ENCODE assay signal across 14 cellular contexts in the genomic region with DNA sequence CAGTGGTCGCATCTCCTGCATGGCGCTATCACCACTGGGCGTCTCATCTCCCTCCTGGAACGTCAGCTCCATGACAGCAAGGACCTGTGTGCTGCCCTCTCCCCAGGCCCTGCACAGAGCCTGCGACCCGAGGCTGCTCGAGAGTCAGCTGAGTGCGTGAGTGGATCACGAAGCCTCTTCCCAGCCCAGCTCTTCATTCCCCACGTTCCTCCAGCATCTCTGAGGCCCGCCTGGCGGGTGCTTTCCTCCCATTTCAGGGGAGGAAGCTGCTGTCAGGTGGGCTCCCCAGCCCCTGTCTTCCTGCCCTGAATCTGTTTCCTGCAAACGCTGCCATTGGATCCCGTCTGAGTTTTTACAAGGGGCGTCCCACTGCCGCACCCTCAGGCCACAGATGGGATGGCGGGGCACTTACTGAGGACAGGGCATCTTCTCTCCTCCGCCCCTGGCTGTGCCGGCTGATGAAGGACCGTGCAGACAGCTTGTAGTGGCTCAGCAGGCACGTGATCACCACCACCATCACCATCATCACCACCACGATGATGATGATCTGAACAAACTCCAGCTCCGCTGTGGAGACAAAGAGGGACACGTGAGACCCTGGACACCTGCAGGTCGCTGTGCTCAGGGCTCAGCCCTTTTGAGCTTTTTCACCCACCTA. TPM values are rescaled to one million over a fixed set of nuclear protein-coding genes. Genes with fewer than 3 reads are reported as not detected.
A peak's percentile ranks its signal among the peaks of the same experiment; 100 is the strongest.
DNase-seq lines count a peak whose midpoint lies in the region; ATAC-seq, FAIRE-seq and TF ChIP-seq lines count a peak whose summit lies in the region.
"Had no signal": no experiment of that assay in that cellular context is flagged by ENCODE, and none has a peak within 500 bp of the region (broad histone marks: within the 10 kb centered on the region; RNA-seq: fewer than 3 reads in every experiment).

No MANE protein-coding gene starts in this region.

- peaks cover 0 to 6% of the 10 kb centered on the region in 2 donors for H3K9me3 Mint-ChIP-seq in stimulated activated naive CD8-positive, alpha-beta T cell treated with anti-CD3 and anti-CD28 coated beads, Interleukin-15, amount 100 ng/mL, for 72 hours

- 7% methylated on average over 22 of the region's 25 CpGs for WGBS in HepG2 (ENCODE audit: low lambda C conversion rate)

- H3K36me3 ChIP-seq in HepG2 (replicated peaks in 1 of 2; ENCODE audit: control insufficient read depth in 1 of 2, insufficient read depth in 2 of 2, low read length in 2 of 2) (no peaks in the 10 kb centered on the region), thoracic aorta (peaks cover 32% of the 10 kb centered on the region)

- H3K4me1 ChIP-seq in HepG2 (ENCODE audit: insufficient read depth, low read length) (peaks cover 13% of the 10 kb centered on the region), thoracic aorta (ENCODE audit: control insufficient read depth in 1 of 2, low read depth in 2 of 2) (peaks cover 16 to 90% of the 10 kb centered on the region in 2 donors)

- H3K79me2 ChIP-seq in HepG2 (ENCODE audit: insufficient read depth, low read length), result no peaks in the 10 kb centered on the region

- POLR2A ChIA-PET in HepG2 (lab: Yijun Ruan, JAX), result no interaction called here

- ATAC-seq in HepG2 (no peak), thoracic aorta (ENCODE audit: insufficient number of reproducible peaks, low FRiP score, low read depth) (no peak)
- ATAC-seq in stimulated activated naive CD8-positive, alpha-beta T cell treated with anti-CD3 and anti-CD28 coated beads, Interleukin-15, amount 100 ng/mL, for 72 hours, result no peak
- ATAC-seq: left colon, psoas muscle had no signal

- CTCF ChIA-PET in HepG2 (lab: Yijun Ruan, JAX; ENCODE audit: low intra/inter-chr PET ratio, low total read pairs), result interaction anchor here (1.8 kb wide), 1 partner anchor 551 kb away, joined by 5 read pairs; no protein-coding TSS in a partner anchor

- no peak for TF ChIP-seq EP300 in HepG2 (IDR thresholded peaks at IDR 0.05; ENCODE audit: low read depth in 2 of 2, low read length in 2 of 2)
- no peak for TF ChIP-seq EP300 in HepG2 (CRISPR knock-in tag; IDR thresholded peaks at IDR 0.05; ENCODE audit: borderline replicate concordance)

- no peak for TF ChIP-seq RAD21 in HepG2 (CRISPR knock-in tag; IDR thresholded peaks at IDR 0.05)

- H3K27ac Mint-ChIP-seq in stimulated activated naive CD8-positive, alpha-beta T cell treated with anti-CD3 and anti-CD28 coated beads, Interleukin-15, amount 100 ng/mL, for 72 hours, result no peak overlapping the region

- no peak overlapping the region for H3K4me2 ChIP-seq in HepG2 (ENCODE audit: low read depth, low read length)

- no peak overlapping the region for H2AFZ ChIP-seq in HepG2 (ENCODE audit: low read length)

- no peak overlapping the region for H3K4me3 ChIP-seq in HepG2 (replicated peaks in 1 of 3; ENCODE audit: insufficient read depth in 1 of 3, low read depth in 2 of 3, low read length in 3 of 3)
- no peak overlapping the region for H3K4me3 ChIP-seq in thoracic aorta
- H3K4me3 ChIP-seq: psoas muscle had no signal

- DNase-seq in activated T-cell treated with anti-CD3 and anti-CD28 coated beads, Interleukin-2, amount 50 U/mL, for 1 hour, result peak; percentile 16
- DNase-seq in activated T-cell treated with anti-CD3 and anti-CD28 coated beads for 4 hours, result no peak
- peak; percentile 39 for DNase-seq in activated CD8-positive, alpha-beta memory T cell treated with anti-CD3 and anti-CD28 coated beads, Interleukin-2, amount 50 U/mL, for 48 hours
- no peak for DNase-seq in HepG2 (ENCODE audit: low spot score)
- peak; percentile 3 for DNase-seq in thoracic aorta (ENCODE audit: low spot score)
- no peak for DNase-seq in stimulated activated naive CD8-positive, alpha-beta T cell treated with anti-CD3 and anti-CD28 coated beads, Interleukin-15, amount 100 ng/mL, for 72 hours
- no peak for DNase-seq in NCI-H2081 (lab: John Stamatoyannopoulos, UW)
- DNase-seq in NCI-H526 (lab: John Stamatoyannopoulos, UW), result no peak
- DNase-seq: dermis blood vessel endothelial cell, foreskin melanocyte, substantia nigra had no signal

- in situ Hi-C loops in HepG2 (cut with HindIII; ENCODE audit: extremely low pct_ligation_motif_present, low pct_unique_long_range_greater_than_20kb), result loop anchor here (5.0 kb wide), 1 partner anchor 428 kb away; no protein-coding TSS in a partner anchor

- BruUV-seq in HepG2 (replicated peaks; lab: Mats Ljungman, UMichigan), result no TSS peak

- H4K20me1 ChIP-seq in HepG2 (ENCODE audit: insufficient read depth, low read length), result no peaks in the 10 kb centered on the region; the same call in 1 of the 2 replicates

- H3K27me3 ChIP-seq in HepG2 (ENCODE audit: control insufficient read depth in 1 of 2, insufficient read depth in 2 of 2, low read length in 2 of 2) (peaks cover 30 to 99% of the 10 kb centered on the region in 2 experiments), thoracic aorta (replicated peaks; ENCODE audit: insufficient read depth) (no peaks in the 10 kb centered on the region)

- no peak overlapping the region for H3K9ac ChIP-seq in HepG2 (ENCODE audit: insufficient read depth, low read depth, low read length)

- no peak for FAIRE-seq in HepG2 (lab: Jason Lieb, UNC)

- no peak for TF ChIP-seq POLR2A in HepG2 (IDR thresholded peaks at IDR 0.05; ENCODE audit: insufficient read depth in 1 of 2, low read depth in 2 of 2, low read length in 2 of 2)

- no peak overlapping the region for H3K27ac ChIP-seq in HepG2 (ENCODE audit: extremely low read length, insufficient read depth, low read length)
- H3K27ac ChIP-seq in thoracic aorta, result peak overlapping the region in 1 of 2 donors; percentile 19
- H3K27ac ChIP-seq: psoas muscle had no signal

- TF ChIP-seq CTCF in HepG2 (CRISPR knock-in tag; IDR thresholded peaks at IDR 0.05) (no peak), thoracic aorta (IDR thresholded peaks at IDR 0.05) (no peak)

- H3K4me3 Mint-ChIP-seq in stimulated activated naive CD8-positive, alpha-beta T cell treated with anti-CD3 and anti-CD28 coated beads, Interleukin-15, amount 100 ng/mL, for 72 hours, result peak overlapping the region in 1 of 2 donors; percentile 47

- H3K4me1 Mint-ChIP-seq in stimulated activated naive CD8-positive, alpha-beta T cell treated with anti-CD3 and anti-CD28 coated beads, Interleukin-15, amount 100 ng/mL, for 72 hours, result peaks cover 46% of the 10 kb centered on the region

- H3K27me3 Mint-ChIP-seq in stimulated activated naive CD8-positive, alpha-beta T cell treated with anti-CD3 and anti-CD28 coated beads, Interleukin-15, amount 100 ng/mL, for 72 hours, result no peaks in the 10 kb centered on the region

- H3K9me3 ChIP-seq in HepG2 (ENCODE audit: low read length) (no peaks in the 10 kb centered on the region), thoracic aorta (no peaks in the 10 kb centered on the region)
- H3K9me3 ChIP-seq: psoas muscle had no signal

- intact Hi-C loops in HepG2 (cut with micrococcal nuclease; ENCODE audit: unreplicated experiment), result no loop called here

RNA-seq across cellular contexts. Expression of gene ZBP1, which starts 39.0 kb away (rescaled TPM):
- total RNA-seq in HepG2 (2016; rRNA removed; fragmentation: Illumina TruSeq; extraction: Trizol) (not detected in 2 replicates), thoracic aorta (1 to 10 TPM; 4.1 to 6.1 TPM)
- total RNA-seq in HepG2 (2016; cell fraction: cytosol; rRNA removed; fragmentation: Illumina TruSeq; extraction: Trizol; ENCODE audit: low read depth), result not detected in 2 replicates
- not detected in 2 replicates for total RNA-seq in HepG2 (2016; cell fraction: insoluble cytoplasmic fraction; rRNA removed; fragmentation: Illumina TruSeq; extraction: Trizol)
- not detected in 2 replicates for total RNA-seq in HepG2 (2016; cell fraction: membrane; rRNA removed; fragmentation: Illumina TruSeq; extraction: Trizol)
- total RNA-seq in HepG2 (2016; cell fraction: nucleus; rRNA removed; fragmentation: Illumina TruSeq; extraction: Trizol), result not detected in 2 replicates
- not detected in 2 replicates for polyA plus RNA-seq in HepG2 (2011; rRNA removed)
- not detected in 2 replicates for polyA plus RNA-seq in HepG2 (2011; cell fraction: cytosol; rRNA removed)
- not detected in 2 replicates for polyA plus RNA-seq in HepG2 (2011; cell fraction: nucleus; rRNA removed)
- not detected in 2 replicates for polyA plus RNA-seq in HepG2 (2012)
- not detected in 2 replicates for polyA plus RNA-seq in HepG2 (2016; cell fraction: cytosol; fragmentation: Illumina TruSeq; extraction: Trizol; ENCODE audit: low read depth)
- polyA plus RNA-seq in HepG2 (2016; cell fraction: insoluble cytoplasmic fraction; fragmentation: Illumina TruSeq; extraction: Trizol; ENCODE audit: low read depth), result not detected in 2 replicates
- not detected in 2 replicates for polyA plus RNA-seq in HepG2 (2016; cell fraction: membrane; fragmentation: Illumina TruSeq; extraction: Trizol; ENCODE audit: low read depth)
- polyA plus RNA-seq in HepG2 (2016; cell fraction: nucleus; fragmentation: Illumina TruSeq; extraction: Trizol; ENCODE audit: insufficient read depth, low read depth), result not detected in 2 replicates
- polyA minus RNA-seq in HepG2 (2011; rRNA and poly(A)+ RNA removed; ENCODE audit: low replicate concordance), result not detected in 2 replicates
- not detected in 2 replicates for polyA minus RNA-seq in HepG2 (2011; cell fraction: cytosol; rRNA and poly(A)+ RNA removed)
- not detected in 2 replicates for polyA minus RNA-seq in HepG2 (2011; cell fraction: nucleus; rRNA and poly(A)+ RNA removed)
- total RNA-seq: dermis blood vessel endothelial cell, SK-MEL-5 had no signal

RNA-seq across cellular contexts. Expression of gene PMEPA1, which starts 50.6 kb away (rescaled TPM):
- total RNA-seq in HepG2 (2016; rRNA removed; fragmentation: Illumina TruSeq; extraction: Trizol), result not detected in 2 replicates
- total RNA-seq in HepG2 (2016; cell fraction: cytosol; rRNA removed; fragmentation: Illumina TruSeq; extraction: Trizol; ENCODE audit: low read depth), result not detected in 2 replicates
- not detected in 2 replicates for total RNA-seq in HepG2 (2016; cell fraction: insoluble cytoplasmic fraction; rRNA removed; fragmentation: Illumina TruSeq; extraction: Trizol)
- 0.31 TPM in 1 of 2 replicates, not detected in the other for total RNA-seq in HepG2 (2016; cell fraction: membrane; rRNA removed; fragmentation: Illumina TruSeq; extraction: Trizol)
- not detected in 2 replicates for total RNA-seq in HepG2 (2016; cell fraction: nucleus; rRNA removed; fragmentation: Illumina TruSeq; extraction: Trizol)
- 0.08 TPM in 1 of 2 replicates, not detected in the other for polyA plus RNA-seq in HepG2 (2011; rRNA removed)
- 0.03 TPM in 1 of 2 replicates, not detected in the other for polyA plus RNA-seq in HepG2 (2011; cell fraction: cytosol; rRNA removed)
- polyA plus RNA-seq in HepG2 (2011; cell fraction: nucleus; rRNA removed), result 0.12 and 0.16 TPM in 2 replicates
- polyA plus RNA-seq in HepG2 (2012), result not detected in 2 replicates
- polyA plus RNA-seq in HepG2 (2016; cell fraction: cytosol; fragmentation: Illumina TruSeq; extraction: Trizol; ENCODE audit: low read depth), result not detected in 2 replicates
- not detected in 2 replicates for polyA plus RNA-seq in HepG2 (2016; cell fraction: insoluble cytoplasmic fraction; fragmentation: Illumina TruSeq; extraction: Trizol; ENCODE audit: low read depth)
- polyA plus RNA-seq in HepG2 (2016; cell fraction: membrane; fragmentation: Illumina TruSeq; extraction: Trizol; ENCODE audit: low read depth), result 0.15 TPM in 1 of 2 replicates, not detected in the other
- polyA plus RNA-seq in HepG2 (2016; cell fraction: nucleus; fragmentation: Illumina TruSeq; extraction: Trizol; ENCODE audit: insufficient read depth, low read depth), result not detected in 2 replicates
- polyA minus RNA-seq in HepG2 (2011; rRNA and poly(A)+ RNA removed; ENCODE audit: low replicate concordance), result 0.20 and 7.8 TPM in 2 replicates
- polyA minus RNA-seq in HepG2 (2011; cell fraction: cytosol; rRNA and poly(A)+ RNA removed), result 0.53 TPM in 1 of 2 replicates, not detected in the other
- 0.39 TPM in 1 of 2 replicates, not detected in the other for polyA minus RNA-seq in HepG2 (2011; cell fraction: nucleus; rRNA and poly(A)+ RNA removed)
- total RNA-seq in thoracic aorta, result 100 to 1,000 TPM in 1 of 2 donors, 10 to 100 TPM in 1; 68.4 to 104 TPM

Comparison
In these comparisons a context has a peak if more than half of its experiments do, and no peak if none do; other contexts are left out.
1. DNase-seq: peak in activated T-cell treated with anti-CD3 and anti-CD28 coated beads, Interleukin-2, amount 50 U/mL, for 1 hour (single experiment), activated CD8-positive, alpha-beta memory T cell treated with anti-CD3 and anti-CD28 coated beads, Interleukin-2, amount 50 U/mL, for 48 hours (single experiment) and thoracic aorta (single experiment); none in activated T-cell treated with anti-CD3 and anti-CD28 coated beads for 4 hours (single experiment), HepG2 (single experiment), stimulated activated naive CD8-positive, alpha-beta T cell treated with anti-CD3 and anti-CD28 coated beads, Interleukin-15, amount 100 ng/mL, for 72 hours (0 of 2), NCI-H2081 (0 of 2) and NCI-H526 (0 of 2).
2. RNA of gene PMEPA1, which starts 50.6 kb away (total RNA-seq): 68.4 to 104 TPM in thoracic aorta; 0.31 TPM in HepG2; every median in the first group is over 10 times any median in the second.